Comparison of ENCODE assay signal across 23 cellular contexts in the genomic region with DNA sequence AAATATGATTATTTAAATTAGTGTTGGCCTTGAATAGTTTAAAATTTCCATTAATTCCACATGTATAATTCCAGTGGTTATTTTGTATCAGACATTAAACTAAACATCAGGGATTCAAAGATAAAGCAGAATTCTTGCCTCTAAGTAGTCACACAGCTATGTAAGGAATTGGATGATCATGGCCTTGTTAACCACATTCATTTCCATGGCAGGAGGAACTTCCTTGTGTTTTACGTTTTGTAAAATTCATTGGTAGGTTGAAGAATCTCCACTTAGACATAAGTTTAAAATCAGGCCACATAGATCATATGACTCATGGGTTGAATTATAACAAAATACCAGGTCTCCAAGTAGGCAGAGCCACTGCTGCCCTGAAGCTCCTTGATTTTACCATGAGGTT.
A peak's percentile ranks its signal among the peaks of the same experiment; 100 is the strongest.
DNase-seq lines count a peak whose midpoint lies in the region; ATAC-seq and TF ChIP-seq lines count a peak whose summit lies in the region.
"Had no signal": no experiment of that assay in that cellular context is flagged by ENCODE, and none has a peak within 500 bp of the region (broad histone marks: within the 10 kb centered on the region; RNA-seq: fewer than 3 reads in every experiment).

No MANE protein-coding gene starts in this region.

- in situ Hi-C loops in astrocyte of the cerebellum (cut with HindIII; ENCODE audit: low sequenced_read_pairs), result no loop called here

- DNase-seq in AG10803 (ENCODE audit: low read depth), result peak; percentile 8
- DNase-seq in astrocyte of the cerebellum (ENCODE audit: low read depth), result peak; percentile 41
- peak; percentile 8 for DNase-seq in fibroblast of the aortic adventitia (ENCODE audit: low read depth)
- peak; percentile 5 for DNase-seq in skeletal muscle cell (ENCODE audit: low read depth)
- DNase-seq in effector CD4-positive, alpha-beta T cell, result no peak
- DNase-seq: activated CD4-positive, alpha-beta T cell treated with anti-CD3 and anti-CD28 coated beads for 48 hours; activated gamma-delta T cell; activated T-cell treated with anti-CD3 and anti-CD28 coated beads, Interleukin-2, amount 50 U/mL, for 1 hour; CD4-positive, alpha-beta T cell; GOT3; MG63; natural killer cell; NCI-H2029 treated with DMSO at 0.1 percent for 48 hours; NCI-H2227 treated with DMSO at 0.1 percent for 48 hours; stimulated activated CD4-positive, alpha-beta T cell treated with anti-CD3 and anti-CD28 coated beads, Interleukin-2, amount 100 ng/mL, for 24 hours; T-helper 9 cell; WERI-Rb-1 had no signal

- ATAC-seq in HG03460 (IDR thresholded peaks at IDR 0.05; ENCODE audit: unreplicated experiment) (no peak), HG02571 (IDR thresholded peaks at IDR 0.05; ENCODE audit: unreplicated experiment) (no peak)
- ATAC-seq: K562 had no signal

- no peak overlapping the region for H3K4me3 ChIP-seq in AG10803 (ENCODE audit: low read length)
- H3K4me3 ChIP-seq in astrocyte of the cerebellum (ENCODE audit: low read depth, low read length), result no peak overlapping the region
- no peak overlapping the region for H3K4me3 ChIP-seq in fibroblast of the aortic adventitia (ENCODE audit: low read depth, low read length)
- no peak overlapping the region for H3K4me3 ChIP-seq in skeletal muscle cell (ENCODE audit: low read depth, low read length)
- H3K4me3 ChIP-seq: coronary artery, esophagus muscularis mucosa, K562, MG63, tibial nerve had no signal

- TF ChIP-seq CTCF in AG10803 (conservative IDR thresholded peaks at IDR 0.05; ENCODE audit: low read length) (no peak), astrocyte of the cerebellum (IDR thresholded peaks at IDR 0.05; ENCODE audit: low read depth, low read length, missing control alignments) (no peak), fibroblast of the aortic adventitia (IDR thresholded peaks at IDR 0.05; ENCODE audit: insufficient read depth, low read length) (no peak)
